ENCODE assay signal across 8 cellular contexts in genomic region chr11:58572906-58573305, GRCh38. TPM values are rescaled to one million over a fixed set of nuclear protein-coding genes. Genes with fewer than 3 reads are reported as not detected.
DNase-seq lines count a peak whose midpoint lies in the region; ATAC-seq and TF ChIP-seq lines count a peak whose summit lies in the region.
"Not testable (repeated sequence)": the region's sequence is repeated elsewhere in the genome, so short reads cannot be mapped to it uniquely, and the experiment has no call there.

No MANE protein-coding gene starts in this region.

- not testable (repeated sequence) for H2AFZ ChIP-seq in mesenchymal stem cell (ENCODE audit: low read depth, low read length)

- not testable (repeated sequence) for H3K18ac ChIP-seq in mesenchymal stem cell (ENCODE audit: low read depth in 1 of 2, low read length in 2 of 2)

- BruUV-seq in Calu3 (replicated peaks; lab: Mats Ljungman, UMichigan), result not testable (repeated sequence)

- H3K27me3 Mint-ChIP-seq in Calu3 (ENCODE audit: unreplicated experiment); activated CD4-positive, alpha-beta T cell treated with anti-CD3 and anti-CD28 coated beads for 36 hours; effector memory CD8-positive, alpha-beta T cell: not testable (repeated sequence)

- not testable (repeated sequence) for TF ChIP-seq POLR2A in NB4 (IDR thresholded peaks at IDR 0.05; ENCODE audit: extremely low read depth, insufficient read length)

- H3K9ac ChIP-seq in mesenchymal stem cell (ENCODE audit: low read length), result peak overlapping the region; percentile 99

- H4K91ac ChIP-seq in mesenchymal stem cell (ENCODE audit: low read length), result not testable (repeated sequence)

- H2BK5ac ChIP-seq in mesenchymal stem cell (ENCODE audit: low read depth, low read length, poor library complexity, severe bottlenecking), result not testable (repeated sequence)

- H2AK5ac ChIP-seq in mesenchymal stem cell (ENCODE audit: low read length, severe bottlenecking), result not testable (repeated sequence)

- not testable (repeated sequence) for H3K4me3 Mint-ChIP-seq in Calu3 (ENCODE audit: low read depth, unreplicated experiment)
- peak overlapping the region; percentile 89 for H3K4me3 Mint-ChIP-seq in activated CD4-positive, alpha-beta T cell treated with anti-CD3 and anti-CD28 coated beads for 36 hours
- H3K4me3 Mint-ChIP-seq in effector memory CD8-positive, alpha-beta T cell, result peak overlapping the region; percentile 90 to 92

- peak overlapping the region; percentile 90 for H3K27ac Mint-ChIP-seq in Calu3 (ENCODE audit: unreplicated experiment)
- H3K27ac Mint-ChIP-seq in activated CD4-positive, alpha-beta T cell treated with anti-CD3 and anti-CD28 coated beads for 36 hours, result peak overlapping the region; percentile 96
- H3K27ac Mint-ChIP-seq in activated naive CD4-positive, alpha-beta T cell treated with anti-CD3 and anti-CD28 coated beads, Interleukin-2, amount 50 U/mL, for 72 hours, result peak overlapping the region; percentile 97 to 100
- peak overlapping the region; percentile 97 to 100 for H3K27ac Mint-ChIP-seq in effector memory CD8-positive, alpha-beta T cell

- intact Hi-C loops in Calu3 (cut with micrococcal nuclease; ENCODE audit: unreplicated experiment), result loop anchor here (10.0 kb wide), 1 partner anchor 352 kb away; no protein-coding TSS in a partner anchor
- intact Hi-C loops in activated CD4-positive, alpha-beta T cell treated with anti-CD3 and anti-CD28 coated beads for 36 hours (cut with DNase I, micrococcal nuclease), result loop anchor here (1.0 to 10.0 kb wide), 5 partner anchors 24 to 1238 kb away; partner anchors contain the start of genes P2RX3 (in 1 of the 2) and SSRP1 (in 1 of the 2)
- intact Hi-C loops in aorta (cut with DNase I), result loop anchor here (10.0 kb wide), 2 partner anchors 572 to 908 kb away; partner anchors contain the start of genes FAM111A (in 1 of the 2) and ZDHHC5 (in 1 of the 2)

- H3K79me1 ChIP-seq in mesenchymal stem cell (replicated peaks; ENCODE audit: low read length, poor library complexity, severe bottlenecking), result not testable (repeated sequence)

- H3K23ac ChIP-seq in mesenchymal stem cell (ENCODE audit: low read length in 2 of 2), result not testable (repeated sequence)

- POLR2A ChIA-PET in activated CD4-positive, alpha-beta T cell treated with anti-CD3 and anti-CD28 coated beads for 36 hours (lab: Charles Lee), result interaction anchor here (0.9 to 1.3 kb wide), 3 partner anchors 10 to 25 kb away, joined by 4 to 14 read pairs (median 6); no protein-coding TSS in a partner anchor

- not testable (repeated sequence) for TF ChIP-seq CTCF in Calu3 (IDR thresholded peaks at IDR 0.05; ENCODE audit: unreplicated experiment); NB4 (IDR thresholded peaks at IDR 0.05; ENCODE audit: low read depth, low read length)

- peaks cover 29% of the 10 kb centered on the region for H3K4me1 Mint-ChIP-seq in Calu3 (ENCODE audit: low read depth, unreplicated experiment)
- peaks cover 58% of the 10 kb centered on the region for H3K4me1 Mint-ChIP-seq in activated CD4-positive, alpha-beta T cell treated with anti-CD3 and anti-CD28 coated beads for 36 hours
- H3K4me1 Mint-ChIP-seq in effector memory CD8-positive, alpha-beta T cell (ENCODE audit: low read depth in 2 of 2), result peaks cover 48 to 68% of the 10 kb centered on the region in 2 donors

- H3K4me1 ChIP-seq in mesenchymal stem cell (ENCODE audit: control insufficient read depth, insufficient read depth, low read depth, low read length), result not testable (repeated sequence)
- peaks cover 4 to 19% of the 10 kb centered on the region in 2 donors for H3K4me1 ChIP-seq in aorta (ENCODE audit: control insufficient read depth in 1 of 2, insufficient read depth in 2 of 2, low read length in 2 of 2)

- H3K36me3 Mint-ChIP-seq in Calu3 (ENCODE audit: insufficient read depth, unreplicated experiment), result peaks cover 12% of the 10 kb centered on the region
- peaks cover 47% of the 10 kb centered on the region for H3K36me3 Mint-ChIP-seq in activated CD4-positive, alpha-beta T cell treated with anti-CD3 and anti-CD28 coated beads for 36 hours (ENCODE audit: low read depth)
- H3K36me3 Mint-ChIP-seq in activated naive CD4-positive, alpha-beta T cell treated with anti-CD3 and anti-CD28 coated beads, Interleukin-2, amount 50 U/mL, for 72 hours, result peaks cover 45 to 54% of the 10 kb centered on the region in 2 donors
- peaks cover 72% of the 10 kb centered on the region for H3K36me3 Mint-ChIP-seq in effector memory CD8-positive, alpha-beta T cell (ENCODE audit: insufficient read depth)

- WGBS in mesenchymal stem cell, result 100% methylated on average over 11 of the region's 14 CpGs
- 92 to 94% methylated on average over 14 of the region's 14 CpGs for WGBS in aorta, 2 donors

- H3K9me3 ChIP-seq in mesenchymal stem cell (ENCODE audit: control insufficient read depth, low read length); aorta (ENCODE audit: control insufficient read depth, low read length): not testable (repeated sequence)

- not testable (repeated sequence) for H2BK15ac ChIP-seq in mesenchymal stem cell (ENCODE audit: low read depth, poor library complexity, severe bottlenecking)

- H3K36me3 ChIP-seq in mesenchymal stem cell (ENCODE audit: control insufficient read depth in 1 of 2, insufficient read depth in 2 of 2, low read depth in 1 of 2, low read length in 2 of 2), result peaks cover 8 to 26% of the 10 kb centered on the region in 2 experiments
- not testable (repeated sequence) for H3K36me3 ChIP-seq in aorta (ENCODE audit: control insufficient read depth in 1 of 2, insufficient read depth in 2 of 2, low read length in 1 of 2)

- not testable (repeated sequence) for H3K4ac ChIP-seq in mesenchymal stem cell (ENCODE audit: low read depth in 1 of 2, low read length in 2 of 2)

- H3K4me2 ChIP-seq in mesenchymal stem cell (ENCODE audit: low read length, poor library complexity, severe bottlenecking), result not testable (repeated sequence)

- H4K8ac ChIP-seq in mesenchymal stem cell (ENCODE audit: low read length), result not testable (repeated sequence)

- H3K9me3 Mint-ChIP-seq in Calu3 (ENCODE audit: low read depth, unreplicated experiment); activated CD4-positive, alpha-beta T cell treated with anti-CD3 and anti-CD28 coated beads for 36 hours (ENCODE audit: low read depth); activated naive CD4-positive, alpha-beta T cell treated with anti-CD3 and anti-CD28 coated beads, Interleukin-2, amount 50 U/mL, for 72 hours; effector memory CD8-positive, alpha-beta T cell: not testable (repeated sequence)

- CTCF ChIA-PET in Calu3 (lab: Charles Lee), result interaction anchor here (0.7 to 0.9 kb wide), 2 partner anchors 11 to 928 kb away, joined by 4 read pairs; no protein-coding TSS in a partner anchor
- CTCF ChIA-PET in activated CD4-positive, alpha-beta T cell treated with anti-CD3 and anti-CD28 coated beads for 36 hours (lab: Charles Lee), result interaction anchor here (0.6 to 6.1 kb wide), 7 partner anchors 9 to 104 kb away, joined by 3 to 45 read pairs (median 4); partner anchors contain the start of gene CNTF

- H3K27ac ChIP-seq in mesenchymal stem cell (ENCODE audit: low read length, poor library complexity, severe bottlenecking), result not testable (repeated sequence)
- H3K27ac ChIP-seq in aorta (ENCODE audit: low read depth in 1 of 2, low read length in 2 of 2), result peak overlapping the region; percentile 37 to 73

- ATAC-seq in activated CD4-positive, alpha-beta T cell treated with anti-CD3 and anti-CD28 coated beads for 36 hours; activated naive CD4-positive, alpha-beta T cell treated with anti-CD3 and anti-CD28 coated beads, Interleukin-2, amount 50 U/mL, for 72 hours; effector memory CD8-positive, alpha-beta T cell (replicated peaks); aorta (ENCODE audit: low FRiP score): not testable (repeated sequence)

- not testable (repeated sequence) for H2BK12ac ChIP-seq in mesenchymal stem cell (ENCODE audit: low read length in 2 of 2)

- H3K14ac ChIP-seq in mesenchymal stem cell (ENCODE audit: low read length in 2 of 2), result not testable (repeated sequence)

- H3K27me3 ChIP-seq in mesenchymal stem cell (ENCODE audit: control insufficient read depth in 1 of 2, insufficient read depth in 1 of 2, low read length in 2 of 2); aorta (ENCODE audit: control insufficient read depth in 1 of 2, insufficient read depth in 2 of 2, low read length in 1 of 2): not testable (repeated sequence)

- H2BK120ac ChIP-seq in mesenchymal stem cell (ENCODE audit: low read depth, low read length), result not testable (repeated sequence)

- H3K4me3 ChIP-seq in NB4 (ENCODE audit: low read depth, low read length) (peak overlapping the region; percentile 66), mesenchymal stem cell (ENCODE audit: insufficient read depth in 1 of 2, low read depth in 1 of 2, low read length in 2 of 2) (peak overlapping the region in 1 of 2 experiments; percentile 66)
- not testable (repeated sequence) for H3K4me3 ChIP-seq in aorta (ENCODE audit: low read length in 2 of 2)

- DNase-seq in Calu3; NB4 (ENCODE audit: low read depth); activated naive CD4-positive, alpha-beta T cell treated with anti-CD3 and anti-CD28 coated beads, Interleukin-2, amount 50 U/mL, for 72 hours (ENCODE audit: low spot score in 2 of 2); effector memory CD8-positive, alpha-beta T cell; mesenchymal stem cell; aorta: not testable (repeated sequence)
- peak; percentile 20 for DNase-seq in activated CD4-positive, alpha-beta T cell treated with anti-CD3 and anti-CD28 coated beads for 36 hours
- DNase-seq in stimulated activated CD8-positive, alpha-beta memory T cell treated with anti-CD3 and anti-CD28 coated beads, Interleukin-4, amount 100 ng/mL, for 48 hours, result peak; percentile 33

RNA-seq across cellular contexts. Expression of gene LPXN, which starts 2.8 kb away (rescaled TPM):
- total RNA-seq in Calu3 (2022) (4.0 and 6.0 TPM in 2 replicates), aorta (10 to 100 TPM; 15.0 to 20.4 TPM)
- 100 to 1,000 TPM; 110 to 163 TPM for total RNA-seq in activated CD4-positive, alpha-beta T cell treated with anti-CD3 and anti-CD28 coated beads for 36 hours
- 100 to 1,000 TPM; 177 to 422 TPM for total RNA-seq in activated naive CD4-positive, alpha-beta T cell treated with anti-CD3 and anti-CD28 coated beads, Interleukin-2, amount 50 U/mL, for 72 hours
- polyA plus RNA-seq in mesenchymal stem cell (2013, experiment 1 of 2), result 2.4 TPM
- polyA plus RNA-seq in mesenchymal stem cell (2013, experiment 2 of 2), result 2.1 TPM
- 1 to 10 TPM; 7.0 to 8.3 TPM for polyA plus RNA-seq in aorta

RNA-seq across cellular contexts. Expression of gene ZFP91, which starts 6.0 kb away (rescaled TPM):
- 61.5 and 61.7 TPM in 2 replicates for total RNA-seq in Calu3 (2022)
- 10 to 100 TPM; 35.7 to 44.0 TPM for total RNA-seq in activated CD4-positive, alpha-beta T cell treated with anti-CD3 and anti-CD28 coated beads for 36 hours
- 10 to 100 TPM; 37.7 to 79.7 TPM for total RNA-seq in activated naive CD4-positive, alpha-beta T cell treated with anti-CD3 and anti-CD28 coated beads, Interleukin-2, amount 50 U/mL, for 72 hours
- polyA plus RNA-seq in mesenchymal stem cell (2013, experiment 1 of 2), result 56.1 TPM
- 55.8 TPM for polyA plus RNA-seq in mesenchymal stem cell (2013, experiment 2 of 2)
- 10 to 100 TPM; 51.1 to 57.1 TPM for total RNA-seq in aorta
- 10 to 100 TPM; 20.3 to 38.2 TPM for polyA plus RNA-seq in aorta

RNA-seq across cellular contexts. Expression of gene CNTF, which starts 49.6 kb away (rescaled TPM):
- 4.3 and 5.2 TPM in 2 replicates for total RNA-seq in Calu3 (2022)
- 1 to 10 TPM; 1.6 to 3.4 TPM for total RNA-seq in activated CD4-positive, alpha-beta T cell treated with anti-CD3 and anti-CD28 coated beads for 36 hours
- 1 to 10 TPM; 4.2 to 5.9 TPM for total RNA-seq in activated naive CD4-positive, alpha-beta T cell treated with anti-CD3 and anti-CD28 coated beads, Interleukin-2, amount 50 U/mL, for 72 hours
- 0.65 TPM for polyA plus RNA-seq in mesenchymal stem cell (2013, experiment 1 of 2)
- 0.51 TPM for polyA plus RNA-seq in mesenchymal stem cell (2013, experiment 2 of 2)
- total RNA-seq in aorta, result 1 to 10 TPM; 1.9 to 3.1 TPM
- 1 to 10 TPM in 1 of 2 donors, under 1 TPM in 1; 0.26 to 1.3 TPM for polyA plus RNA-seq in aorta

Comparison
In these comparisons a context has a peak if more than half of its experiments do, and no peak if none do; other contexts are left out.
1. RNA of gene LPXN, which starts 2.8 kb away (total RNA-seq): 177 to 422 TPM in activated naive CD4-positive, alpha-beta T cell treated with anti-CD3 and anti-CD28 coated beads, Interleukin-2, amount 50 U/mL, for 72 hours and 110 to 163 TPM in activated CD4-positive, alpha-beta T cell treated with anti-CD3 and anti-CD28 coated beads for 36 hours; 15.0 to 20.4 TPM in aorta and 4.0 to 6.0 TPM in Calu3; every median in the first group is over 4 times any median in the second.
2. Peak in every context shown above with its lines, with median percentiles within 50 percentile points of each other: H3K27ac Mint-ChIP-seq.